Comparison of ENCODE assay signal across 1 cellular context in the genomic region with DNA sequence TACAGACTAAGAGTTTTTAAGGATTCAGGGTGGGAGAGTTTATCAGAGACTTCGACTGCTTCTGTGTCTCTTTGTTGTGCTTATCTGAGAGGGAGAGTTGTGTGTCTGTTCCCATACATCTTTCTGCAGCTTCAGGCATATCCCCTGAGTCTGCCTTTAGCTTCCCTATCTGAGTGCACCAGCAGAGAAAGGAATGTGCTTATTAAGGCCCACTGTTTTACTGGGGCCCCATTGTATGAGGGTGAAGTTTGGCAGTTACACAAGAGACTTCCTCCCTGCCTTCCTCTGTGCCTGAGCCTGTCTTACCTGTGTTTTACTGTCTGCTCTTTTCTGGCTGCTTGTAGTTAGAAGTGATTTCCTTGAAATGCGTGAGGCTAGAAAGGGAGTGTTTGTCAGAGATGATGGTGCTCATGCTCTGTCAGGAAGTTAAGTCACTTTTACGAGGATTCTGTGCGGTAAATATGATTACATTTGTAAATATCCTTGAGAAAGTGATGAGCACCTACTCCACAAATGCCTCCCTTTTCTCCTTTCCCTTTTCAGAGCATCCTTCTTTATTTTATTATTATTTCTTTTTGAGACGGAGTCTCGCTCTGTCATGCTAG.
TF ChIP-seq lines count a peak whose summit lies in the region.

No MANE protein-coding gene starts in this region.

TF ChIP-seq in GM23338, 12 proteins besides CTCF, POLR2A, EP300 and RAD21 (continued from another document):
- TF ChIP-seq, protein P1, sequence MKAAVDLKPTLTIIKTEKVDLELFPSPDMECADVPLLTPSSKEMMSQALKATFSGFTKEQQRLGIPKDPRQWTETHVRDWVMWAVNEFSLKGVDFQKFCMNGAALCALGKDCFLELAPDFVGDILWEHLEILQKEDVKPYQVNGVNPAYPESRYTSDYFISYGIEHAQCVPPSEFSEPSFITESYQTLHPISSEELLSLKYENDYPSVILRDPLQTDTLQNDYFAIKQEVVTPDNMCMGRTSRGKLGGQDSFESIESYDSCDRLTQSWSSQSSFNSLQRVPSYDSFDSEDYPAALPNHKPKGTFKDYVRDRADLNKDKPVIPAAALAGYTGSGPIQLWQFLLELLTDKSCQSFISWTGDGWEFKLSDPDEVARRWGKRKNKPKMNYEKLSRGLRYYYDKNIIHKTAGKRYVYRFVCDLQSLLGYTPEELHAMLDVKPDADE (IDR thresholded peaks at IDR 0.05): no peak
- TF ChIP-seq, protein P2, sequence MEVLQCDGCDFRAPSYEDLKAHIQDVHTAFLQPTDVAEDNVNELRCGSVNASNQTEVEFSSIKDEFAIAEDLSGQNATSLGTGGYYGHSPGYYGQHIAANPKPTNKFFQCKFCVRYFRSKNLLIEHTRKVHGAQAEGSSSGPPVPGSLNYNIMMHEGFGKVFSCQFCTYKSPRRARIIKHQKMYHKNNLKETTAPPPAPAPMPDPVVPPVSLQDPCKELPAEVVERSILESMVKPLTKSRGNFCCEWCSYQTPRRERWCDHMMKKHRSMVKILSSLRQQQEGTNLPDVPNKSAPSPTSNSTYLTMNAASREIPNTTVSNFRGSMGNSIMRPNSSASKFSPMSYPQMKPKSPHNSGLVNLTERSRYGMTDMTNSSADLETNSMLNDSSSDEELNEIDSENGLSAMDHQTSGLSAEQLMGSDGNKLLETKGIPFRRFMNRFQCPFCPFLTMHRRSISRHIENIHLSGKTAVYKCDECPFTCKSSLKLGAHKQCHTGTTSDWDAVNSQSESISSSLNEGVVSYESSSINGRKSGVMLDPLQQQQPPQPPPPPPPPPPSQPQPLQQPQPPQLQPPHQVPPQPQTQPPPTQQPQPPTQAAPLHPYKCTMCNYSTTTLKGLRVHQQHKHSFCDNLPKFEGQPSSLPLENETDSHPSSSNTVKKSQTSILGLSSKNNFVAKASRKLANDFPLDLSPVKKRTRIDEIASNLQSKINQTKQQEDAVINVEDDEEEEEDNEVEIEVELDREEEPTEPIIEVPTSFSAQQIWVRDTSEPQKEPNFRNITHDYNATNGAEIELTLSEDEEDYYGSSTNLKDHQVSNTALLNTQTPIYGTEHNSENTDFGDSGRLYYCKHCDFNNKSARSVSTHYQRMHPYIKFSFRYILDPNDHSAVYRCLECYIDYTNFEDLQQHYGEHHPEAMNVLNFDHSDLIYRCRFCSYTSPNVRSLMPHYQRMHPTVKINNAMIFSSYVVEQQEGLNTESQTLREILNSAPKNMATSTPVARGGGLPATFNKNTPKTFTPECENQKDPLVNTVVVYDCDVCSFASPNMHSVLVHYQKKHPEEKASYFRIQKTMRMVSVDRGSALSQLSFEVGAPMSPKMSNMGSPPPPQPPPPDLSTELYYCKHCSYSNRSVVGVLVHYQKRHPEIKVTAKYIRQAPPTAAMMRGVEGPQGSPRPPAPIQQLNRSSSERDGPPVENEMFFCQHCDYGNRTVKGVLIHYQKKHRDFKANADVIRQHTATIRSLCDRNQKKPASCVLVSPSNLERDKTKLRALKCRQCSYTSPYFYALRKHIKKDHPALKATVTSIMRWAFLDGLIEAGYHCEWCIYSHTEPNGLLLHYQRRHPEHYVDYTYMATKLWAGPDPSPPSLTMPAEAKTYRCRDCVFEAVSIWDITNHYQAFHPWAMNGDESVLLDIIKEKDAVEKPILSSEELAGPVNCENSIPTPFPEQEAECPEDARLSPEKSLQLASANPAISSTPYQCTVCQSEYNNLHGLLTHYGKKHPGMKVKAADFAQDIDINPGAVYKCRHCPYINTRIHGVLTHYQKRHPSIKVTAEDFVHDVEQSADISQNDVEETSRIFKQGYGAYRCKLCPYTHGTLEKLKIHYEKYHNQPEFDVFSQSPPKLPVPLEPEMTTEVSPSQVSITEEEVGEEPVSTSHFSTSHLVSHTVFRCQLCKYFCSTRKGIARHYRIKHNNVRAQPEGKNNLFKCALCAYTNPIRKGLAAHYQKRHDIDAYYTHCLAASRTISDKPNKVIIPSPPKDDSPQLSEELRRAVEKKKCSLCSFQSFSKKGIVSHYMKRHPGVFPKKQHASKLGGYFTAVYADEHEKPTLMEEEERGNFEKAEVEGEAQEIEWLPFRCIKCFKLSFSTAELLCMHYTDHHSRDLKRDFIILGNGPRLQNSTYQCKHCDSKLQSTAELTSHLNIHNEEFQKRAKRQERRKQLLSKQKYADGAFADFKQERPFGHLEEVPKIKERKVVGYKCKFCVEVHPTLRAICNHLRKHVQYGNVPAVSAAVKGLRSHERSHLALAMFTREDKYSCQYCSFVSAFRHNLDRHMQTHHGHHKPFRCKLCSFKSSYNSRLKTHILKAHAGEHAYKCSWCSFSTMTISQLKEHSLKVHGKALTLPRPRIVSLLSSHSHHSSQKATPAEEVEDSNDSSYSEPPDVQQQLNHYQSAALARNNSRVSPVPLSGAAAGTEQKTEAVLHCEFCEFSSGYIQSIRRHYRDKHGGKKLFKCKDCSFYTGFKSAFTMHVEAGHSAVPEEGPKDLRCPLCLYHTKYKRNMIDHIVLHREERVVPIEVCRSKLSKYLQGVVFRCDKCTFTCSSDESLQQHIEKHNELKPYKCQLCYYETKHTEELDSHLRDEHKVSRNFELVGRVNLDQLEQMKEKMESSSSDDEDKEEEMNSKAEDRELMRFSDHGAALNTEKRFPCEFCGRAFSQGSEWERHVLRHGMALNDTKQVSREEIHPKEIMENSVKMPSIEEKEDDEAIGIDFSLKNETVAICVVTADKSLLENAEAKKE (CRISPR knock-in tag; IDR thresholded peaks at IDR 0.05): no peak
- TF ChIP-seq EZH2phosphoT487 (IDR thresholded peaks at IDR 0.05; ENCODE audit: unreplicated experiment) (no peak), STAT1 (IDR thresholded peaks at IDR 0.05; ENCODE audit: unreplicated experiment) (no peak)
TF ChIP-seq in GM23338: peak in this region for 0.
